In genomic region chr11:22626573-22627239, GRCh38 we compare ENCODE assay signal across 2 cellular contexts.
TF ChIP-seq lines count a peak whose summit lies in the region.

No MANE protein-coding gene starts in this region.

TF ChIP-seq in IMR-90, 13 proteins besides CTCF, POLR2A, EP300 and RAD21:
- no peak for TF ChIP-seq NFE2L2 (IDR thresholded peaks at IDR 0.05; ENCODE audit: low read depth, low read length)
- TF ChIP-seq, protein P1, sequence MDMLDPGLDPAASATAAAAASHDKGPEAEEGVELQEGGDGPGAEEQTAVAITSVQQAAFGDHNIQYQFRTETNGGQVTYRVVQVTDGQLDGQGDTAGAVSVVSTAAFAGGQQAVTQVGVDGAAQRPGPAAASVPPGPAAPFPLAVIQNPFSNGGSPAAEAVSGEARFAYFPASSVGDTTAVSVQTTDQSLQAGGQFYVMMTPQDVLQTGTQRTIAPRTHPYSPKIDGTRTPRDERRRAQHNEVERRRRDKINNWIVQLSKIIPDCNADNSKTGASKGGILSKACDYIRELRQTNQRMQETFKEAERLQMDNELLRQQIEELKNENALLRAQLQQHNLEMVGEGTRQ (IDR thresholded peaks at IDR 0.05; ENCODE audit: low read depth, low read length) = no peak
- no peak for TF ChIP-seq RCOR1 (IDR thresholded peaks at IDR 0.05; ENCODE audit: insufficient replicate concordance, low read length)
- TF ChIP-seq, protein P2, sequence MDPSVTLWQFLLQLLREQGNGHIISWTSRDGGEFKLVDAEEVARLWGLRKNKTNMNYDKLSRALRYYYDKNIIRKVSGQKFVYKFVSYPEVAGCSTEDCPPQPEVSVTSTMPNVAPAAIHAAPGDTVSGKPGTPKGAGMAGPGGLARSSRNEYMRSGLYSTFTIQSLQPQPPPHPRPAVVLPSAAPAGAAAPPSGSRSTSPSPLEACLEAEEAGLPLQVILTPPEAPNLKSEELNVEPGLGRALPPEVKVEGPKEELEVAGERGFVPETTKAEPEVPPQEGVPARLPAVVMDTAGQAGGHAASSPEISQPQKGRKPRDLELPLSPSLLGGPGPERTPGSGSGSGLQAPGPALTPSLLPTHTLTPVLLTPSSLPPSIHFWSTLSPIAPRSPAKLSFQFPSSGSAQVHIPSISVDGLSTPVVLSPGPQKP (IDR thresholded peaks at IDR 0.05; ENCODE audit: borderline replicate concordance, low read depth, low read length) = no peak
- TF ChIP-seq RFX5 (IDR thresholded peaks at IDR 0.05; ENCODE audit: low read depth, low read length) = no peak
- no peak for TF ChIP-seq CHD1 (IDR thresholded peaks at IDR 0.05; ENCODE audit: low read depth, low read length)
- no peak for TF ChIP-seq FOS (IDR thresholded peaks at IDR 0.05; ENCODE audit: low read depth, low read length)
- TF ChIP-seq SMC3 (IDR thresholded peaks at IDR 0.05; ENCODE audit: low read depth, low read length) = no peak
- TF ChIP-seq MAZ (IDR thresholded peaks at IDR 0.05; ENCODE audit: borderline replicate concordance, low read depth, low read length) = no peak
- no peak for TF ChIP-seq MXI1 (IDR thresholded peaks at IDR 0.05; ENCODE audit: borderline replicate concordance, low read depth, low read length)
- TF ChIP-seq BHLHE40 (IDR thresholded peaks at IDR 0.05; ENCODE audit: low read depth, low read length) = no peak
- no peak for TF ChIP-seq MAFK (IDR thresholded peaks at IDR 0.05; ENCODE audit: low read depth, low read length)

TF ChIP-seq in GM12878, 131 proteins besides CTCF, POLR2A, EP300 and RAD21:
- TF ChIP-seq BCLAF1 (IDR thresholded peaks at IDR 0.05) = no peak
- peak; percentile 88 for TF ChIP-seq MLLT1 (IDR thresholded peaks at IDR 0.05)
- TF ChIP-seq ZBTB33 (IDR thresholded peaks at IDR 0.05) = peak; percentile 40; the same call in 1 of the 2 replicates
- peak; percentile 69 for TF ChIP-seq SPI1 (IDR thresholded peaks at IDR 0.05; ENCODE audit: borderline replicate concordance, insufficient read depth, low read depth, low read length)
TF ChIP-seq in GM12878: peak in this region for 3.
